11 cellular contexts compared by ENCODE assay signal in genomic region chr1:153227810-153228209, GRCh38. TPM values are rescaled to one million over a fixed set of nuclear protein-coding genes. Genes with fewer than 3 reads are reported as not detected.
"Had no signal": no experiment of that assay in that cellular context is flagged by ENCODE, and none has a peak within 500 bp of the region (broad histone marks: within the 10 kb centered on the region; RNA-seq: fewer than 3 reads in every experiment).

No MANE protein-coding gene starts in this region.

- H3K4me2 ChIP-seq: KMS-11 had no signal

- ATAC-seq: HepG2 had no signal

- H3K9ac ChIP-seq: KMS-11 had no signal

- DNase-seq: IMR-90, Karpas-422, KBM-7, KG1 had no signal

- FAIRE-seq: HepG2, HTR-8/SVneo had no signal

- H3K27ac ChIP-seq: HL-60, KMS-11 had no signal

RNA-seq across cellular contexts. Expression of gene PRR9, which starts 10.4 kb away (rescaled TPM):
- total RNA-seq: HepG2, HT-29, IMR-90 had no signal
- polyA plus RNA-seq: HepG2, IgD-negative memory B cell, IMR-90 had no signal

RNA-seq across cellular contexts. Expression of gene LELP1, which starts 24.6 kb away (rescaled TPM):
- total RNA-seq: HepG2, HT-29, HT1080, IMR-90 had no signal
- polyA plus RNA-seq: HepG2, IgD-negative memory B cell, IMR-90 had no signal

RNA-seq across cellular contexts. Expression of gene LORICRIN, which starts 31.7 kb away (rescaled TPM):
- total RNA-seq: HepG2, HT-29, HT1080, IMR-90 had no signal
- polyA plus RNA-seq: HepG2, IgD-negative memory B cell, IMR-90 had no signal
